In genomic region chr3:35473956-35474355, GRCh38 we compare ENCODE assay signal across 27 cellular contexts.
"Had no signal": no experiment of that assay in that cellular context is flagged by ENCODE, and none has a peak within 500 bp of the region (broad histone marks: within the 10 kb centered on the region; RNA-seq: fewer than 3 reads in every experiment).

No MANE protein-coding gene starts in this region.

- H3K4me1 ChIP-seq: stomach, suprapubic skin, testis, thyroid gland, tibial artery, tibial nerve, transverse colon, upper lobe of left lung, upper lobe of right lung, uterus, vagina had no signal

- H3K27ac Mint-ChIP-seq: stimulated activated effector memory CD8-positive, alpha-beta T cell treated with anti-CD3 and anti-CD28 coated beads, Interleukin-12 subunit alpha, Interleukin-12 subunit beta, amount 100 ng/mL, for 72 hours; stimulated activated memory B cell treated with anti-CD40 and anti-IgM and Interleukin-4, amounts not matched to agents 10 μg/mL and 1 μg/mL and 100 μg/mL, for 72 hours; stimulated activated naive B cell treated with anti-CD40 and anti-IgM and Interleukin-4, amounts not matched to agents 10 μg/mL and 1 μg/mL and 100 μg/mL, for 72 hours; stimulated activated naive CD8-positive, alpha-beta T cell treated with anti-CD3 and anti-CD28 coated beads, Interleukin-15, amount 100 ng/mL, for 72 hours; stimulated activated naive CD8-positive, alpha-beta T cell treated with anti-CD3 and anti-CD28 coated beads, Interleukin-15, Interleukin-2, amounts not matched to agents 100 ng/mL and 50 ng/mL, for 24 hours; type B pancreatic cell had no signal

- H3K27me3 ChIP-seq: stomach, suprapubic skin, testis, thyroid gland, tibial artery, tibial nerve, transverse colon, upper lobe of left lung, upper lobe of right lung, uterus, vagina had no signal

- H3K4me1 Mint-ChIP-seq: stimulated activated effector memory CD8-positive, alpha-beta T cell treated with anti-CD3 and anti-CD28 coated beads, Interleukin-12 subunit alpha, Interleukin-12 subunit beta, amount 100 ng/mL, for 72 hours; stimulated activated memory B cell treated with anti-CD40 and anti-IgM and Interleukin-4, amounts not matched to agents 10 μg/mL and 1 μg/mL and 100 μg/mL, for 72 hours; stimulated activated naive B cell treated with anti-CD40 and anti-IgM and Interleukin-4, amounts not matched to agents 10 μg/mL and 1 μg/mL and 100 μg/mL, for 72 hours; stimulated activated naive CD8-positive, alpha-beta T cell treated with anti-CD3 and anti-CD28 coated beads, Interleukin-15, amount 100 ng/mL, for 72 hours had no signal

- H3K27me3 Mint-ChIP-seq: stimulated activated memory B cell treated with anti-CD40 and anti-IgM and Interleukin-4, amounts not matched to agents 10 μg/mL and 1 μg/mL and 100 μg/mL, for 72 hours; stimulated activated naive B cell treated with anti-CD40 and anti-IgM and Interleukin-4, amounts not matched to agents 10 μg/mL and 1 μg/mL and 100 μg/mL, for 72 hours; stimulated activated naive CD8-positive, alpha-beta T cell treated with anti-CD3 and anti-CD28 coated beads, Interleukin-15, amount 100 ng/mL, for 72 hours; stimulated activated naive CD8-positive, alpha-beta T cell treated with anti-CD3 and anti-CD28 coated beads, Interleukin-15, Interleukin-2, amounts not matched to agents 100 ng/mL and 50 ng/mL, for 24 hours; type B pancreatic cell had no signal

- DNase-seq: stimulated activated CD4-positive, alpha-beta T cell treated with anti-CD3 and anti-CD28 coated beads, Interleukin-2, amount 100 ng/mL, for 48 hours; stimulated activated CD4-positive, alpha-beta T cell treated with anti-CD3 and anti-CD28 coated beads, Interleukin-4, amount 100 ng/mL, for 1 hour; stimulated activated CD4-positive, alpha-beta T cell treated with anti-CD3 and anti-CD28 coated beads, Interleukin-4, amount 100 ng/mL, for 24 hours; stimulated activated CD4-positive, alpha-beta T cell treated with anti-CD3 and anti-CD28 coated beads, Interleukin-4, amount 100 ng/mL, for 4 hours; stimulated activated CD8-positive, alpha-beta memory T cell treated with anti-CD3 and anti-CD28 coated beads, Interleukin-4, amount 100 ng/mL, for 48 hours; stimulated activated naive B cell treated with anti-CD40 and anti-IgM and Interleukin-4, amounts not matched to agents 10 μg/mL and 1 μg/mL and 100 μg/mL, for 72 hours; stimulated activated naive CD4-positive, alpha-beta T cell; stimulated activated naive CD4-positive, alpha-beta T cell treated with Interleukin-2 at 50 U/mL for 16 hours; stimulated activated naive CD8-positive, alpha-beta T cell treated with anti-CD3 and anti-CD28 coated beads, Interleukin-15, amount 100 ng/mL, for 72 hours; stimulated activated naive CD8-positive, alpha-beta T cell treated with anti-CD3 and anti-CD28 coated beads, Interleukin-15, Interleukin-2, amounts not matched to agents 100 U/mL and 50 U/mL, for 24 hours; stomach; substantia nigra; testis; thyroid gland; tibial artery; transverse colon; upper lobe of left lung; upper lobe of right lung; uterus had no signal

- H3K4me3 Mint-ChIP-seq: stimulated activated effector memory CD8-positive, alpha-beta T cell treated with anti-CD3 and anti-CD28 coated beads, Interleukin-12 subunit alpha, Interleukin-12 subunit beta, amount 100 ng/mL, for 72 hours; stimulated activated memory B cell treated with anti-CD40 and anti-IgM and Interleukin-4, amounts not matched to agents 10 μg/mL and 1 μg/mL and 100 μg/mL, for 72 hours; stimulated activated naive B cell treated with anti-CD40 and anti-IgM and Interleukin-4, amounts not matched to agents 10 μg/mL and 1 μg/mL and 100 μg/mL, for 72 hours; stimulated activated naive CD8-positive, alpha-beta T cell treated with anti-CD3 and anti-CD28 coated beads, Interleukin-15, amount 100 ng/mL, for 72 hours; stimulated activated naive CD8-positive, alpha-beta T cell treated with anti-CD3 and anti-CD28 coated beads, Interleukin-15, Interleukin-2, amounts not matched to agents 100 ng/mL and 50 ng/mL, for 24 hours; type B pancreatic cell had no signal

- H3K36me3 Mint-ChIP-seq: stimulated activated effector memory CD8-positive, alpha-beta T cell treated with anti-CD3 and anti-CD28 coated beads, Interleukin-12 subunit alpha, Interleukin-12 subunit beta, amount 100 ng/mL, for 72 hours; stimulated activated memory B cell treated with anti-CD40 and anti-IgM and Interleukin-4, amounts not matched to agents 10 μg/mL and 1 μg/mL and 100 μg/mL, for 72 hours; stimulated activated naive B cell treated with anti-CD40 and anti-IgM and Interleukin-4, amounts not matched to agents 10 μg/mL and 1 μg/mL and 100 μg/mL, for 72 hours; type B pancreatic cell had no signal

- H3K9me3 ChIP-seq: stomach, suprapubic skin, testis, thoracic aorta, thyroid gland, tibial artery, transverse colon, upper lobe of left lung, upper lobe of right lung, uterus, vagina had no signal

- H3K36me3 ChIP-seq: stomach, suprapubic skin, thoracic aorta, thyroid gland, tibial artery, tibial nerve, transverse colon, upper lobe of left lung, upper lobe of right lung, uterus, vagina had no signal

- H3K27ac ChIP-seq: stomach, suprapubic skin, testis, thoracic aorta, thyroid gland, tibial artery, tibial nerve, transverse colon, upper lobe of left lung, upper lobe of right lung, uterus, vagina had no signal

- H3K4me3 ChIP-seq: stomach, suprapubic skin, testis, thoracic aorta, thyroid gland, tibial artery, tibial nerve, transverse colon, upper lobe of left lung, upper lobe of right lung, uterus, vagina had no signal

- H3K9me3 Mint-ChIP-seq: type B pancreatic cell had no signal

- ATAC-seq: stimulated activated effector memory CD8-positive, alpha-beta T cell treated with anti-CD3 and anti-CD28 coated beads, Interleukin-12 subunit alpha, Interleukin-12 subunit beta, amount 100 ng/mL, for 72 hours; stimulated activated memory B cell treated with anti-CD40 and anti-IgM and Interleukin-4, amounts not matched to agents 10 μg/mL and 1 μg/mL and 100 μg/mL, for 72 hours; stimulated activated naive B cell treated with anti-CD40 and anti-IgM and Interleukin-4, amounts not matched to agents 10 μg/mL and 1 μg/mL and 100 μg/mL, for 72 hours; stimulated activated naive CD8-positive, alpha-beta T cell treated with anti-CD3 and anti-CD28 coated beads, Interleukin-15, amount 100 ng/mL, for 72 hours; stimulated activated naive CD8-positive, alpha-beta T cell treated with anti-CD3 and anti-CD28 coated beads, Interleukin-15, Interleukin-2, amounts not matched to agents 100 U/mL and 50 U/mL, for 24 hours; upper lobe of right lung had no signal
